Comparison of ENCODE assay signal across 18 cellular contexts in genomic region chr9:97905228-97905627, GRCh38. TPM values are rescaled to one million over a fixed set of nuclear protein-coding genes. Genes with fewer than 3 reads are reported as not detected.
DNase-seq lines count a peak whose midpoint lies in the region; ATAC-seq and TF ChIP-seq lines count a peak whose summit lies in the region.
"Had no signal": no experiment of that assay in that cellular context is flagged by ENCODE, and none has a peak within 500 bp of the region (broad histone marks: within the 10 kb centered on the region; RNA-seq: fewer than 3 reads in every experiment).

No MANE protein-coding gene starts in this region.

- H3K9me3 ChIP-seq in CD4-positive, alpha-beta T cell (ENCODE audit: control insufficient read depth, low read length): no peaks in the 10 kb centered on the region
- no peaks in the 10 kb centered on the region for H3K9me3 ChIP-seq in neural cell (ENCODE audit: low read length)
- H3K9me3 ChIP-seq in gastrocnemius medialis: no peaks in the 10 kb centered on the region
- H3K9me3 ChIP-seq: heart left ventricle, left lung, MG63, stomach had no signal

- TF ChIP-seq POLR2A in gastrocnemius medialis (IDR thresholded peaks at IDR 0.05): no peak

- DNase-seq in CD4-positive, alpha-beta T cell: peak; percentile 34 to 72 (median 39)
- DNase-seq in T-helper 1 cell: peak in 4 of 5 donors; percentile 47 to 75 (median 53)
- peak; percentile 11 for DNase-seq in activated T-helper 9 cell treated with anti-CD3 and anti-CD28 coated beads, Interleukin-2, amount 50 U/mL, for 16 hours (ENCODE audit: low read depth)
- no peak for DNase-seq in HPDE6-E6E7 (ENCODE audit: extremely low spot score)
- no peak for DNase-seq in gastrocnemius medialis
- DNase-seq in left cardiac atrium: no peak
- DNase-seq: heart left ventricle, left lung, MG63, NCI-H226, OCI-M1, stomach had no signal

- intact Hi-C loops in CD4-positive, alpha-beta T cell (cut with DNase I, micrococcal nuclease): loop anchor here in 1 of 2 experiments (1.0 to 10.0 kb wide), 6 partner anchors 14 to 352 kb away; partner anchors contain the start of genes ANP32B, NCBP1, TBC1D2 and TRMO
- intact Hi-C loops in gastrocnemius medialis (cut with DNase I; ENCODE audit: low total_unique reads): no loop called here
- intact Hi-C loops in left cardiac atrium (cut with DNase I): no loop called here

- ATAC-seq in CD4-positive, alpha-beta T cell (ENCODE audit: poor library complexity): peak; percentile 64
- ATAC-seq in gastrocnemius medialis (no peak), left cardiac atrium (no peak), GM19452 (IDR thresholded peaks at IDR 0.05; ENCODE audit: unreplicated experiment) (no peak)
- ATAC-seq: heart left ventricle, left lung had no signal

- H3K9me2 ChIP-seq in neural cell (ENCODE audit: insufficient read depth, low read length): no peaks in the 10 kb centered on the region

- H4K20me1 ChIP-seq in neural cell (ENCODE audit: insufficient read depth): no peaks in the 10 kb centered on the region

- no peaks in the 10 kb centered on the region for H3K9me3 Mint-ChIP-seq in CD4-positive, alpha-beta T cell

- peak overlapping the region; percentile 86 for H3K27ac ChIP-seq in CD4-positive, alpha-beta T cell (ENCODE audit: low read depth, low read length)
- H3K27ac ChIP-seq in neural cell (ENCODE audit: low read length): no peak overlapping the region
- no peak overlapping the region for H3K27ac ChIP-seq in gastrocnemius medialis

- TF ChIP-seq RAD21 in neural cell (conservative IDR thresholded peaks at IDR 0.05): no peak

- peak; percentile 12 for TF ChIP-seq EP300 in neural cell (conservative IDR thresholded peaks at IDR 0.05; ENCODE audit: poor library complexity, severe bottlenecking)

- H3K4me1 ChIP-seq in gastrocnemius medialis: peaks cover 0 to 4% of the 10 kb centered on the region in 2 donors

- no peak for TF ChIP-seq CTCF in CD4-positive, alpha-beta T cell (IDR thresholded peaks at IDR 0.05)
- no peak for TF ChIP-seq CTCF in neural cell (IDR thresholded peaks at IDR 0.05; ENCODE audit: poor library complexity, severe bottlenecking)
- TF ChIP-seq CTCF in gastrocnemius medialis (IDR thresholded peaks at IDR 0.05 in 4 of 5, conservative IDR thresholded peaks at IDR 0.05 in 1 of 5): no peak

- peak overlapping the region; percentile 96 for H3K27ac Mint-ChIP-seq in CD4-positive, alpha-beta T cell

- no peaks in the 10 kb centered on the region for H3K27me3 ChIP-seq in CD4-positive, alpha-beta T cell (ENCODE audit: control insufficient read depth, insufficient read depth, low read length)
- H3K27me3 ChIP-seq in neural cell (ENCODE audit: insufficient read depth, low read depth, low read length) (no peaks in the 10 kb centered on the region), gastrocnemius medialis (no peaks in the 10 kb centered on the region)
- H3K27me3 ChIP-seq: heart left ventricle, left lung, MG63, stomach had no signal

- POLR2A ChIA-PET in CD4-positive, alpha-beta T cell (lab: Charles Lee): interaction anchor here (0.6 to 9.8 kb wide), 24 partner anchors 9 to 351 kb away, joined by 3 to 335 read pairs (median 4); partner anchors contain the start of genes ANP32B, NANS, NCBP1 and TBC1D2

- H3K36me3 Mint-ChIP-seq in CD4-positive, alpha-beta T cell (ENCODE audit: low read depth): peaks cover 64% of the 10 kb centered on the region

- peak overlapping the region; percentile 80 for H3K4me3 Mint-ChIP-seq in CD4-positive, alpha-beta T cell

- no peaks in the 10 kb centered on the region for H3K36me3 ChIP-seq in neural cell (ENCODE audit: insufficient read depth, low read length)
- H3K36me3 ChIP-seq in gastrocnemius medialis: peaks cover 0 to 24% of the 10 kb centered on the region in 2 donors

- no peak overlapping the region for H3K9ac ChIP-seq in neural cell (ENCODE audit: low read length)

- no peak overlapping the region for H2AFZ ChIP-seq in neural cell (ENCODE audit: low read depth, low read length)

- H3K4me2 ChIP-seq in neural cell (ENCODE audit: low read length): no peak overlapping the region

- no peaks in the 10 kb centered on the region for H3K27me3 Mint-ChIP-seq in CD4-positive, alpha-beta T cell

- CTCF ChIA-PET in CD4-positive, alpha-beta T cell (lab: Charles Lee): interaction anchor here (1.2 to 14.2 kb wide), 5 partner anchors 9 to 169 kb away, joined by 4 to 221 read pairs (median 13); partner anchors contain the start of genes ANP32B and TRMO

- peaks cover 94% of the 10 kb centered on the region for H3K4me1 Mint-ChIP-seq in CD4-positive, alpha-beta T cell (ENCODE audit: low read depth)

- H3K4me3 ChIP-seq in neural cell (ENCODE audit: low read length) (no peak overlapping the region), gastrocnemius medialis (no peak overlapping the region)
- H3K4me3 ChIP-seq: heart left ventricle, left lung, MG63, stomach had no signal

- H3K79me2 ChIP-seq in neural cell (replicated peaks; ENCODE audit: insufficient read depth, low read length): no peaks in the 10 kb centered on the region

- H3F3A ChIP-seq in neural cell (ENCODE audit: insufficient read depth, low read length, poor library complexity, severe bottlenecking): no peaks in the 10 kb centered on the region

- in situ Hi-C loops in gastrocnemius medialis (cut with MboI; ENCODE audit: low sequenced_read_pairs in 4 of 4): loop anchor here (10.0 to 25.0 kb wide), 5 partner anchors 132 to 882 kb away; partner anchors contain the start of genes TBC1D2 (in 2 of the 4) and ANKS6 (in 1 of the 4)

TF ChIP-seq in neural cell, 6 proteins besides CTCF, POLR2A, EP300 and RAD21:
- TF ChIP-seq SMC3 (conservative IDR thresholded peaks at IDR 0.05; ENCODE audit: poor library complexity) (no peak), TAF1 (IDR thresholded peaks at IDR 0.05; ENCODE audit: low read depth) (no peak), POLR2AphosphoS5 (IDR thresholded peaks at IDR 0.05) (no peak), EZH2 (IDR thresholded peaks at IDR 0.05; ENCODE audit: borderline replicate concordance, insufficient read depth, low read length, poor library complexity, severe bottlenecking) (no peak), MXI1 (conservative IDR thresholded peaks at IDR 0.05; ENCODE audit: poor library complexity, severe bottlenecking) (no peak)
- TF ChIP-seq, protein P1, sequence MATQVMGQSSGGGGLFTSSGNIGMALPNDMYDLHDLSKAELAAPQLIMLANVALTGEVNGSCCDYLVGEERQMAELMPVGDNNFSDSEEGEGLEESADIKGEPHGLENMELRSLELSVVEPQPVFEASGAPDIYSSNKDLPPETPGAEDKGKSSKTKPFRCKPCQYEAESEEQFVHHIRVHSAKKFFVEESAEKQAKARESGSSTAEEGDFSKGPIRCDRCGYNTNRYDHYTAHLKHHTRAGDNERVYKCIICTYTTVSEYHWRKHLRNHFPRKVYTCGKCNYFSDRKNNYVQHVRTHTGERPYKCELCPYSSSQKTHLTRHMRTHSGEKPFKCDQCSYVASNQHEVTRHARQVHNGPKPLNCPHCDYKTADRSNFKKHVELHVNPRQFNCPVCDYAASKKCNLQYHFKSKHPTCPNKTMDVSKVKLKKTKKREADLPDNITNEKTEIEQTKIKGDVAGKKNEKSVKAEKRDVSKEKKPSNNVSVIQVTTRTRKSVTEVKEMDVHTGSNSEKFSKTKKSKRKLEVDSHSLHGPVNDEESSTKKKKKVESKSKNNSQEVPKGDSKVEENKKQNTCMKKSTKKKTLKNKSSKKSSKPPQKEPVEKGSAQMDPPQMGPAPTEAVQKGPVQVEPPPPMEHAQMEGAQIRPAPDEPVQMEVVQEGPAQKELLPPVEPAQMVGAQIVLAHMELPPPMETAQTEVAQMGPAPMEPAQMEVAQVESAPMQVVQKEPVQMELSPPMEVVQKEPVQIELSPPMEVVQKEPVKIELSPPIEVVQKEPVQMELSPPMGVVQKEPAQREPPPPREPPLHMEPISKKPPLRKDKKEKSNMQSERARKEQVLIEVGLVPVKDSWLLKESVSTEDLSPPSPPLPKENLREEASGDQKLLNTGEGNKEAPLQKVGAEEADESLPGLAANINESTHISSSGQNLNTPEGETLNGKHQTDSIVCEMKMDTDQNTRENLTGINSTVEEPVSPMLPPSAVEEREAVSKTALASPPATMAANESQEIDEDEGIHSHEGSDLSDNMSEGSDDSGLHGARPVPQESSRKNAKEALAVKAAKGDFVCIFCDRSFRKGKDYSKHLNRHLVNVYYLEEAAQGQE (IDR thresholded peaks at IDR 0.05; ENCODE audit: borderline replicate concordance): no peak

RNA-seq across cellular contexts. Expression of gene TRMO, which starts 17.1 kb away (rescaled TPM):
- total RNA-seq in CD4-positive, alpha-beta T cell: 10 to 100 TPM; 42.8 to 45.8 TPM
- 15.0 and 15.4 TPM in 2 replicates for polyA plus RNA-seq in neural cell
- 24.5 and 27.5 TPM in 2 replicates for polyA minus RNA-seq in neural cell
- total RNA-seq in gastrocnemius medialis (10 to 100 TPM; 10.5 to 23.4 (median 15.7) TPM), left cardiac atrium (1 to 10 TPM; 7.0 to 8.2 TPM)

RNA-seq across cellular contexts. Expression of gene HEMGN, which starts 32.7 kb away (rescaled TPM):
- total RNA-seq in CD4-positive, alpha-beta T cell: under 1 TPM; 0.30 to 0.34 TPM
- polyA plus RNA-seq in neural cell: not detected in 2 replicates
- not detected in 2 replicates for polyA minus RNA-seq in neural cell
- total RNA-seq in gastrocnemius medialis: under 1 TPM in 1 of 4 donors, not detected in 3; 0.16 TPM
- under 1 TPM in 1 of 2 donors, not detected in 1; 0.10 TPM for total RNA-seq in left cardiac atrium
- total RNA-seq: epithelial cell of proximal tubule, osteoblast had no signal
- polyA plus RNA-seq: BJ, heart left ventricle, stomach had no signal

RNA-seq across cellular contexts. Expression of gene FOXE1, which starts 52.2 kb away (rescaled TPM):
- total RNA-seq in CD4-positive, alpha-beta T cell: not detected
- 0.14 TPM in 1 of 2 replicates, not detected in the other for polyA plus RNA-seq in neural cell
- polyA minus RNA-seq in neural cell: not detected in 2 replicates
- total RNA-seq in gastrocnemius medialis: not detected
- not detected for total RNA-seq in left cardiac atrium
- total RNA-seq: cardiac septum, heart left ventricle, left lung, osteoblast had no signal
- polyA plus RNA-seq: heart left ventricle had no signal

Comparison
In these comparisons a context has a peak if more than half of its experiments do, and no peak if none do; other contexts are left out.
1. DNase-seq: peak in CD4-positive, alpha-beta T cell (10 of 10), T-helper 1 cell (4 of 5) and activated T-helper 9 cell treated with anti-CD3 and anti-CD28 coated beads, Interleukin-2, amount 50 U/mL, for 16 hours (single experiment); none in HPDE6-E6E7 (single experiment), gastrocnemius medialis (0 of 2) and left cardiac atrium (single experiment).